Comparison of ENCODE assay signal across 10 cellular contexts in the genomic region with DNA sequence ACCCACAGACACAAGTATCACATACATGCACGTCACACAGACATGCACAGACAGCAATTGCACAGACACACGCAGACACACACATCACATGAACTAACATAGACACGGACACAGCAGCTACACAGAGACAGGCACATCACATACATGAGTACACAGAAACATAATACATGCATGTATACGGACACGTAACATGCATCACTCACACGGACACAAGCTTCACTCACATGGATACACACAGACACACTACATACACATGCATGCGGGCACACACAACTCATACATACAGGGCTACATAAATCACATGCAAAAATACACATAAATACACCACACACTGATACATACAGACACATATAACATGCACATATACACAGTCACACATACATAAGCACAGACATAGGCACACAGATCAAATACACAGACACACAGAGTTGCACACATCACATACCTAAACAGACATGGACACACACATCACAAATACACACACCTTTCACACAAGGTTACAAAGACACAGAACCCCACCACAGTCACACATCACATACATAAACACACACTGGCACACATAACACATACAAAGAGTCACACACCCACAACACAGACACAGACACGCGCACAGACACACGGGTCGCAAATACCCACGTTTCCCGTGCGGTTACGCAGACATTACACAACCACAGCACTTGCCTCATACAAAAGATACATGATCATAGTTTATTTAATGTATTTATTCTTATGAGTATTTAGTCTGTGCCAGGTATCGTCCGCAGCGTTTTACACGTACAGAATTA. TPM values are rescaled to one million over a fixed set of nuclear protein-coding genes. Genes with fewer than 3 reads are reported as not detected.
DNase-seq lines count a peak whose midpoint lies in the region; ATAC-seq, FAIRE-seq and TF ChIP-seq lines count a peak whose summit lies in the region.
"Had no signal": no experiment of that assay in that cellular context is flagged by ENCODE, and none has a peak within 500 bp of the region (broad histone marks: within the 10 kb centered on the region; RNA-seq: fewer than 3 reads in every experiment).

No MANE protein-coding gene starts in this region.

- TF ChIP-seq RAD21 in HepG2 (CRISPR knock-in tag; IDR thresholded peaks at IDR 0.05) = no peak

- in situ Hi-C loops in HepG2 (cut with HindIII; ENCODE audit: extremely low pct_ligation_motif_present, low pct_unique_long_range_greater_than_20kb) = no loop called here

- H3K79me2 ChIP-seq in HepG2 (ENCODE audit: insufficient read depth, low read length) (no peaks in the 10 kb centered on the region), OCI-LY3 (ENCODE audit: low read length) (no peaks in the 10 kb centered on the region)

- FAIRE-seq in HepG2 (lab: Jason Lieb, UNC) (no peak), urothelium cell line (lab: Jason Lieb, UNC) (peak; percentile 88)

- POLR2A ChIA-PET in HepG2 (lab: Yijun Ruan, JAX) = no interaction called here

- TF ChIP-seq POLR2A in HepG2 (IDR thresholded peaks at IDR 0.05; ENCODE audit: insufficient read depth in 1 of 2, low read depth in 2 of 2, low read length in 2 of 2) = no peak
- TF ChIP-seq POLR2A in right lobe of liver (IDR thresholded peaks at IDR 0.05) = no peak
- no peak for TF ChIP-seq POLR2A in esophagus squamous epithelium (IDR thresholded peaks at IDR 0.05)

- no peak overlapping the region for H2AFZ ChIP-seq in HepG2 (ENCODE audit: low read length)
- peak overlapping the region; percentile 92 for H2AFZ ChIP-seq in OCI-LY3 (ENCODE audit: low read depth, low read length)

- DNase-seq in HepG2 (ENCODE audit: low spot score) = no peak
- no peak for DNase-seq in right lobe of liver
- DNase-seq in esophagus squamous epithelium (lab: John Stamatoyannopoulos, UW) = no peak
- DNase-seq in urothelium cell line (ENCODE audit: low spot score) = no peak
- no peak for DNase-seq in NCI-H2029 (lab: John Stamatoyannopoulos, UW)
- DNase-seq in OCI-M1 (lab: John Stamatoyannopoulos, UW) = no peak
- no peak for DNase-seq in ureter (ENCODE audit: low spot score)
- DNase-seq: NCI-H2107 had no signal

- H3K27me3 ChIP-seq in HepG2 (ENCODE audit: control insufficient read depth in 1 of 2, insufficient read depth in 2 of 2, low read length in 2 of 2) (peaks cover 7 to 38% of the 10 kb centered on the region in 2 experiments; a peak in 4 of 5 replicates), right lobe of liver (peaks cover 0 to 12% of the 10 kb centered on the region in 2 donors), OCI-LY3 (ENCODE audit: low read depth, low read length) (peaks cover 11% of the 10 kb centered on the region), esophagus squamous epithelium (peaks cover 5 to 52% (median 11%) of the 10 kb centered on the region in 4 donors)

- H4K20me1 ChIP-seq in HepG2 (ENCODE audit: insufficient read depth, low read length) = no peaks in the 10 kb centered on the region
- no peaks in the 10 kb centered on the region for H4K20me1 ChIP-seq in OCI-LY3 (ENCODE audit: insufficient read depth, low read length)

- TF ChIP-seq EP300 in HepG2 (IDR thresholded peaks at IDR 0.05; ENCODE audit: low read depth in 2 of 2, low read length in 2 of 2) (no peak), HepG2 (CRISPR knock-in tag; IDR thresholded peaks at IDR 0.05; ENCODE audit: borderline replicate concordance) (no peak)

- H3K4me2 ChIP-seq in HepG2 (ENCODE audit: low read depth, low read length) (peak overlapping the region; percentile 84), OCI-LY3 (ENCODE audit: low read length) (peak overlapping the region; percentile 81)

- WGBS in HepG2 (ENCODE audit: low lambda C conversion rate) = 35% methylated on average over 19 of the region's 19 CpGs
- 30% methylated on average over 17 of the region's 19 CpGs for WGBS in right lobe of liver (ENCODE audit: insufficient coverage, low coverage, low lambda C conversion rate, missing lambda C conversion rate)
- 32 to 34% methylated on average over 19 of the region's 19 CpGs for WGBS in esophagus squamous epithelium, 2 donors

- intact Hi-C loops in HepG2 (cut with micrococcal nuclease; ENCODE audit: unreplicated experiment) = no loop called here
- intact Hi-C loops in right lobe of liver (cut with DNase I) = no loop called here
- intact Hi-C loops in esophagus squamous epithelium (cut with DNase I) = no loop called here

- ATAC-seq in HepG2 = no peak
- no peak for ATAC-seq in right lobe of liver

- H3K27ac ChIP-seq in HepG2 (ENCODE audit: extremely low read length, insufficient read depth, low read length) (no peak overlapping the region), right lobe of liver (no peak overlapping the region), OCI-LY3 (ENCODE audit: low read length) (no peak overlapping the region), esophagus squamous epithelium (no peak overlapping the region)

- no peaks in the 10 kb centered on the region for H3K36me3 ChIP-seq in HepG2 (replicated peaks in 1 of 2; ENCODE audit: control insufficient read depth in 1 of 2, insufficient read depth in 2 of 2, low read length in 2 of 2)
- H3K36me3 ChIP-seq in right lobe of liver = no peaks in the 10 kb centered on the region
- no peaks in the 10 kb centered on the region for H3K36me3 ChIP-seq in OCI-LY3 (replicated peaks; ENCODE audit: low read depth, low read length)
- H3K36me3 ChIP-seq in esophagus squamous epithelium = no peaks in the 10 kb centered on the region

- no peaks in the 10 kb centered on the region for H3K9me3 ChIP-seq in HepG2 (ENCODE audit: low read length)
- no peaks in the 10 kb centered on the region for H3K9me3 ChIP-seq in right lobe of liver
- H3K9me3 ChIP-seq in OCI-LY3 (ENCODE audit: insufficient read depth, low read length) = no peaks in the 10 kb centered on the region
- H3K9me3 ChIP-seq in esophagus squamous epithelium = no peaks in the 10 kb centered on the region
- H3K9me3 ChIP-seq: mucosa of descending colon had no signal

- CTCF ChIA-PET in HepG2 (lab: Yijun Ruan, JAX; ENCODE audit: low intra/inter-chr PET ratio, low total read pairs) = no interaction called here

- TF ChIP-seq CTCF in HepG2 (CRISPR knock-in tag; IDR thresholded peaks at IDR 0.05) (no peak), right lobe of liver (IDR thresholded peaks at IDR 0.05) (no peak), OCI-LY3 (IDR thresholded peaks at IDR 0.05; ENCODE audit: low read depth, low read length) (no peak), esophagus squamous epithelium (IDR thresholded peaks at IDR 0.05) (no peak)

- H3K4me1 ChIP-seq in HepG2 (ENCODE audit: insufficient read depth, low read length) = peaks cover 30% of the 10 kb centered on the region
- H3K4me1 ChIP-seq in right lobe of liver = peaks cover 0 to 3% (median 0%) of the 10 kb centered on the region in 4 donors
- peaks cover 20% of the 10 kb centered on the region for H3K4me1 ChIP-seq in OCI-LY3 (ENCODE audit: low read length)
- peaks cover 14 to 43% (median 17%) of the 10 kb centered on the region in 3 donors for H3K4me1 ChIP-seq in esophagus squamous epithelium

- H3K9ac ChIP-seq in HepG2 (ENCODE audit: insufficient read depth, low read depth, low read length) = no peak overlapping the region
- peak overlapping the region; percentile 73 for H3K9ac ChIP-seq in OCI-LY3 (ENCODE audit: low read length)

- BruUV-seq in HepG2 (replicated peaks; lab: Mats Ljungman, UMichigan) = no TSS peak

- H3K4me3 ChIP-seq in HepG2 (replicated peaks in 1 of 3; ENCODE audit: insufficient read depth in 1 of 3, low read depth in 2 of 3, low read length in 3 of 3) = peak overlapping the region; percentile 68 to 84 (median 72); a peak in 4 of 6 replicates
- no peak overlapping the region for H3K4me3 ChIP-seq in right lobe of liver
- peak overlapping the region; percentile 86 for H3K4me3 ChIP-seq in OCI-LY3 (ENCODE audit: low read length)
- H3K4me3 ChIP-seq in esophagus squamous epithelium = peak overlapping the region in 3 of 4 donors; percentile 60 to 75 (median 66)

RNA-seq across cellular contexts. Expression of a gene that starts 1.1 kb away (rescaled TPM):
- total RNA-seq in HepG2 (2016; rRNA removed; fragmentation: Illumina TruSeq; extraction: Trizol) (0.22 and 0.29 TPM in 2 replicates), right lobe of liver (under 1 TPM in 5 of 6 experiments, not detected in 1; 0.09 to 0.31 (median 0.12) TPM), esophagus squamous epithelium (1 to 10 TPM; 2.1 to 7.8 (median 2.8) TPM), ureter (5.1 TPM)
- total RNA-seq in HepG2 (2016; cell fraction: cytosol; rRNA removed; fragmentation: Illumina TruSeq; extraction: Trizol; ENCODE audit: low read depth) = 0.10 and 0.18 TPM in 2 replicates
- 0.27 and 0.45 TPM in 2 replicates for total RNA-seq in HepG2 (2016; cell fraction: insoluble cytoplasmic fraction; rRNA removed; fragmentation: Illumina TruSeq; extraction: Trizol)
- total RNA-seq in HepG2 (2016; cell fraction: membrane; rRNA removed; fragmentation: Illumina TruSeq; extraction: Trizol) = 0.09 and 0.21 TPM in 2 replicates
- total RNA-seq in HepG2 (2016; cell fraction: nucleus; rRNA removed; fragmentation: Illumina TruSeq; extraction: Trizol) = 0.38 and 0.47 TPM in 2 replicates
- polyA plus RNA-seq in HepG2 (2011; rRNA removed) = 0.18 and 0.30 TPM in 2 replicates
- 0.10 and 0.19 TPM in 2 replicates for polyA plus RNA-seq in HepG2 (2011; cell fraction: cytosol; rRNA removed)
- polyA plus RNA-seq in HepG2 (2011; cell fraction: nucleus; rRNA removed) = 1.7 and 2.2 TPM in 2 replicates
- 1.6 and 2.0 TPM in 2 replicates for polyA plus RNA-seq in HepG2 (2012)
- 0.05 and 0.07 TPM in 2 replicates for polyA plus RNA-seq in HepG2 (2016; cell fraction: cytosol; fragmentation: Illumina TruSeq; extraction: Trizol; ENCODE audit: low read depth)
- polyA plus RNA-seq in HepG2 (2016; cell fraction: insoluble cytoplasmic fraction; fragmentation: Illumina TruSeq; extraction: Trizol; ENCODE audit: low read depth) = 0.45 and 0.47 TPM in 2 replicates
- polyA plus RNA-seq in HepG2 (2016; cell fraction: membrane; fragmentation: Illumina TruSeq; extraction: Trizol; ENCODE audit: low read depth) = 0.09 and 0.14 TPM in 2 replicates
- polyA plus RNA-seq in HepG2 (2016; cell fraction: nucleus; fragmentation: Illumina TruSeq; extraction: Trizol; ENCODE audit: insufficient read depth, low read depth) = 1.5 and 1.6 TPM in 2 replicates
- polyA minus RNA-seq in HepG2 (2011; rRNA and poly(A)+ RNA removed; ENCODE audit: low replicate concordance) = 0.16 and 0.23 TPM in 2 replicates
- 0.18 and 0.69 TPM in 2 replicates for polyA minus RNA-seq in HepG2 (2011; cell fraction: cytosol; rRNA and poly(A)+ RNA removed)
- polyA minus RNA-seq in HepG2 (2011; cell fraction: nucleus; rRNA and poly(A)+ RNA removed) = 0.25 and 0.39 TPM in 2 replicates

RNA-seq across cellular contexts. Expression of a gene that starts 39.3 kb away (rescaled TPM):
- total RNA-seq in HepG2 (2016; rRNA removed; fragmentation: Illumina TruSeq; extraction: Trizol) (not detected in 2 replicates), right lobe of liver (under 1 TPM in 1 of 6 experiments, not detected in 5; 0.61 TPM), esophagus squamous epithelium (100 to 1,000 TPM in 2 of 4 donors, 10 to 100 TPM in 2; 84.8 to 253 (median 150) TPM), ureter (1.6 TPM)
- total RNA-seq in HepG2 (2016; cell fraction: cytosol; rRNA removed; fragmentation: Illumina TruSeq; extraction: Trizol; ENCODE audit: low read depth) = not detected in 2 replicates
- not detected in 2 replicates for total RNA-seq in HepG2 (2016; cell fraction: insoluble cytoplasmic fraction; rRNA removed; fragmentation: Illumina TruSeq; extraction: Trizol)
- total RNA-seq in HepG2 (2016; cell fraction: membrane; rRNA removed; fragmentation: Illumina TruSeq; extraction: Trizol) = not detected in 2 replicates
- total RNA-seq in HepG2 (2016; cell fraction: nucleus; rRNA removed; fragmentation: Illumina TruSeq; extraction: Trizol) = not detected in 2 replicates
- 0.07 and 0.13 TPM in 2 replicates for polyA plus RNA-seq in HepG2 (2011; rRNA removed)
- not detected in 2 replicates for polyA plus RNA-seq in HepG2 (2011; cell fraction: cytosol; rRNA removed)
- not detected in 2 replicates for polyA plus RNA-seq in HepG2 (2011; cell fraction: nucleus; rRNA removed)
- polyA plus RNA-seq in HepG2 (2012) = 0.19 TPM in 1 of 2 replicates, not detected in the other
- 0.14 TPM in 1 of 2 replicates, not detected in the other for polyA plus RNA-seq in HepG2 (2016; cell fraction: cytosol; fragmentation: Illumina TruSeq; extraction: Trizol; ENCODE audit: low read depth)
- not detected in 2 replicates for polyA plus RNA-seq in HepG2 (2016; cell fraction: insoluble cytoplasmic fraction; fragmentation: Illumina TruSeq; extraction: Trizol; ENCODE audit: low read depth)
- polyA plus RNA-seq in HepG2 (2016; cell fraction: membrane; fragmentation: Illumina TruSeq; extraction: Trizol; ENCODE audit: low read depth) = not detected in 2 replicates
- polyA plus RNA-seq in HepG2 (2016; cell fraction: nucleus; fragmentation: Illumina TruSeq; extraction: Trizol; ENCODE audit: insufficient read depth, low read depth) = not detected in 2 replicates
- 0.30 and 0.56 TPM in 2 replicates for polyA minus RNA-seq in HepG2 (2011; rRNA and poly(A)+ RNA removed; ENCODE audit: low replicate concordance)
- not detected in 2 replicates for polyA minus RNA-seq in HepG2 (2011; cell fraction: cytosol; rRNA and poly(A)+ RNA removed)
- polyA minus RNA-seq in HepG2 (2011; cell fraction: nucleus; rRNA and poly(A)+ RNA removed) = not detected in 2 replicates

RNA-seq across cellular contexts. Expression of a gene that starts 43.5 kb away (rescaled TPM):
- total RNA-seq in HepG2 (2016; rRNA removed; fragmentation: Illumina TruSeq; extraction: Trizol) = 9.6 and 16.5 TPM in 2 replicates
- 2.8 and 3.0 TPM in 2 replicates for total RNA-seq in HepG2 (2016; cell fraction: cytosol; rRNA removed; fragmentation: Illumina TruSeq; extraction: Trizol; ENCODE audit: low read depth)
- 8.4 and 15.9 TPM in 2 replicates for total RNA-seq in HepG2 (2016; cell fraction: insoluble cytoplasmic fraction; rRNA removed; fragmentation: Illumina TruSeq; extraction: Trizol)
- total RNA-seq in HepG2 (2016; cell fraction: membrane; rRNA removed; fragmentation: Illumina TruSeq; extraction: Trizol) = 4.9 and 7.0 TPM in 2 replicates
- 16.4 and 17.2 TPM in 2 replicates for total RNA-seq in HepG2 (2016; cell fraction: nucleus; rRNA removed; fragmentation: Illumina TruSeq; extraction: Trizol)
- 39.3 and 48.3 TPM in 2 replicates for polyA plus RNA-seq in HepG2 (2011; rRNA removed)
- polyA plus RNA-seq in HepG2 (2011; cell fraction: cytosol; rRNA removed) = 18.2 and 20.7 TPM in 2 replicates
- polyA plus RNA-seq in HepG2 (2011; cell fraction: nucleus; rRNA removed) = 185 and 188 TPM in 2 replicates
- 26.4 and 29.2 TPM in 2 replicates for polyA plus RNA-seq in HepG2 (2012)
- polyA plus RNA-seq in HepG2 (2016; cell fraction: cytosol; fragmentation: Illumina TruSeq; extraction: Trizol; ENCODE audit: low read depth) = 3.2 and 3.5 TPM in 2 replicates
- polyA plus RNA-seq in HepG2 (2016; cell fraction: insoluble cytoplasmic fraction; fragmentation: Illumina TruSeq; extraction: Trizol; ENCODE audit: low read depth) = 14.6 and 14.8 TPM in 2 replicates
- polyA plus RNA-seq in HepG2 (2016; cell fraction: membrane; fragmentation: Illumina TruSeq; extraction: Trizol; ENCODE audit: low read depth) = 6.2 and 6.8 TPM in 2 replicates
- 61.4 and 71.7 TPM in 2 replicates for polyA plus RNA-seq in HepG2 (2016; cell fraction: nucleus; fragmentation: Illumina TruSeq; extraction: Trizol; ENCODE audit: insufficient read depth, low read depth)
- polyA minus RNA-seq in HepG2 (2011; rRNA and poly(A)+ RNA removed; ENCODE audit: low replicate concordance) = 37.0 and 50.0 TPM in 2 replicates
- 7.5 and 8.4 TPM in 2 replicates for polyA minus RNA-seq in HepG2 (2011; cell fraction: cytosol; rRNA and poly(A)+ RNA removed)
- polyA minus RNA-seq in HepG2 (2011; cell fraction: nucleus; rRNA and poly(A)+ RNA removed) = 37.6 and 43.0 TPM in 2 replicates
- 10 to 100 TPM in 5 of 6 experiments, 1 to 10 TPM in 1; 7.7 to 22.7 (median 13.5) TPM for total RNA-seq in right lobe of liver
- 100 to 1,000 TPM in 1 of 4 donors, 10 to 100 TPM in 3; 40.8 to 101 (median 47.8) TPM for total RNA-seq in esophagus squamous epithelium
- 61.6 TPM for total RNA-seq in ureter

RNA-seq across cellular contexts. Expression of a gene that starts 57.3 kb away (rescaled TPM):
- total RNA-seq in HepG2 (2016; rRNA removed; fragmentation: Illumina TruSeq; extraction: Trizol) (0.17 and 0.20 TPM in 2 replicates), right lobe of liver (under 1 TPM; 0.22 to 0.44 (median 0.31) TPM), esophagus squamous epithelium (1 to 10 TPM in 1 of 4 donors, under 1 TPM in 3; 0.57 to 1.3 (median 0.92) TPM), ureter (1.5 TPM)
- total RNA-seq in HepG2 (2016; cell fraction: cytosol; rRNA removed; fragmentation: Illumina TruSeq; extraction: Trizol; ENCODE audit: low read depth) = 0.09 TPM in 1 of 2 replicates, not detected in the other
- total RNA-seq in HepG2 (2016; cell fraction: insoluble cytoplasmic fraction; rRNA removed; fragmentation: Illumina TruSeq; extraction: Trizol) = 0.15 and 0.19 TPM in 2 replicates
- total RNA-seq in HepG2 (2016; cell fraction: membrane; rRNA removed; fragmentation: Illumina TruSeq; extraction: Trizol) = 0.10 and 0.15 TPM in 2 replicates
- 0.25 and 0.43 TPM in 2 replicates for total RNA-seq in HepG2 (2016; cell fraction: nucleus; rRNA removed; fragmentation: Illumina TruSeq; extraction: Trizol)
- 0.46 and 0.51 TPM in 2 replicates for polyA plus RNA-seq in HepG2 (2011; rRNA removed)
- polyA plus RNA-seq in HepG2 (2011; cell fraction: cytosol; rRNA removed) = 0.14 and 0.17 TPM in 2 replicates
- 3.1 and 3.8 TPM in 2 replicates for polyA plus RNA-seq in HepG2 (2011; cell fraction: nucleus; rRNA removed)
- polyA plus RNA-seq in HepG2 (2012) = 0.72 and 0.89 TPM in 2 replicates
- 0.03 TPM in 1 of 2 replicates, not detected in the other for polyA plus RNA-seq in HepG2 (2016; cell fraction: cytosol; fragmentation: Illumina TruSeq; extraction: Trizol; ENCODE audit: low read depth)
- polyA plus RNA-seq in HepG2 (2016; cell fraction: insoluble cytoplasmic fraction; fragmentation: Illumina TruSeq; extraction: Trizol; ENCODE audit: low read depth) = 0.05 and 0.12 TPM in 2 replicates
- polyA plus RNA-seq in HepG2 (2016; cell fraction: membrane; fragmentation: Illumina TruSeq; extraction: Trizol; ENCODE audit: low read depth) = 0.11 TPM in 1 of 2 replicates, not detected in the other
- polyA plus RNA-seq in HepG2 (2016; cell fraction: nucleus; fragmentation: Illumina TruSeq; extraction: Trizol; ENCODE audit: insufficient read depth, low read depth) = 0.65 and 0.97 TPM in 2 replicates
- polyA minus RNA-seq in HepG2 (2011; rRNA and poly(A)+ RNA removed; ENCODE audit: low replicate concordance) = 3.6 TPM in 2 replicates
- 0.20 and 0.35 TPM in 2 replicates for polyA minus RNA-seq in HepG2 (2011; cell fraction: cytosol; rRNA and poly(A)+ RNA removed)
- 2.0 and 2.4 TPM in 2 replicates for polyA minus RNA-seq in HepG2 (2011; cell fraction: nucleus; rRNA and poly(A)+ RNA removed)

Comparison
In these comparisons a context has a peak if more than half of its experiments do, and no peak if none do; other contexts are left out.
1. H3K4me3 ChIP-seq: peak in HepG2 (3 of 3), OCI-LY3 (single experiment) and esophagus squamous epithelium (3 of 4); none in right lobe of liver (0 of 3).
2. RNA of a gene that starts 39.3 kb away (total RNA-seq): 84.8 to 253 TPM in esophagus squamous epithelium; 1.6 TPM in ureter (single experiment), 0.61 TPM in right lobe of liver and not detected in HepG2; every median in the first group is over 10 times any median in the second.